ENCODE assay signal across 27 cellular contexts in the genomic region with DNA sequence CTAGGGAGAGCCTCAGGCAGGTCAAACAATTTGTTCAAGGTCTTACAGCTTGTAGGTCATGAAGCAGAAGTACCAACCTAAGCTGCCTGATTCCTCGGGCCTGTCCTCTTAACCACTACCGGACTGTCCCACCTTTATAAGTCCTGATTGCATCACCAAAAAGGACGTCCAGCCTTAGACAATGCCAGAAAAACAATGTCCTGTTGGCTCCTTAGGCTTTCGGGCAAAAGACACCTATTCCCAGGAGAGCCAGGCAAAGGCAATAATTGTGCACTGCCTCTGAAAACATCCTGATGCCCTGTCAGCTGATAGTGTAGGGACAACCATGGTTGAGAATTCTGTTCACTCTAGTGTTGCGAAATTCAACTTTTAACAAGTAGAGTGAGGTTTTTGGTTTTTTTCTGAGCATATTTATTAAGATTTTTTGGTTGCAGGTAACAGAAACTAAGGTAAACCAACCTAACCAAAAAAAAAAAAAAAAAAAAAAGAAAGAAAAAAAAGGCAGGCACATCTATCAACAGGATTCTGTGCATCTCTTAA. TPM values are rescaled to one million over a fixed set of nuclear protein-coding genes. Genes with fewer than 3 reads are reported as not detected.
DNase-seq lines count a peak whose midpoint lies in the region; ATAC-seq, FAIRE-seq and TF ChIP-seq lines count a peak whose summit lies in the region.
"Had no signal": no experiment of that assay in that cellular context is flagged by ENCODE, and none has a peak within 500 bp of the region (broad histone marks: within the 10 kb centered on the region; RNA-seq: fewer than 3 reads in every experiment).

No MANE protein-coding gene starts in this region.

- H3K36me3 ChIP-seq in HepG2 (replicated peaks in 1 of 2; ENCODE audit: control insufficient read depth in 1 of 2, insufficient read depth in 2 of 2, low read length in 2 of 2) (no peaks in the 10 kb centered on the region), right lobe of liver (no peaks in the 10 kb centered on the region), K562 (ENCODE audit: control insufficient read depth, insufficient read depth, low read length) (no peaks in the 10 kb centered on the region)
- H3K36me3 ChIP-seq: BE2C, BLaER1 had no signal

- no peak overlapping the region for H3K4me3 Mint-ChIP-seq in progenitor cell of endocrine pancreas (ENCODE audit: low read depth)
- H3K4me3 Mint-ChIP-seq: CD14-positive monocyte; CD4-positive, alpha-beta memory T cell; CD4-positive, CD25-positive, alpha-beta regulatory T cell; CD8-positive, alpha-beta memory T cell had no signal

- no peak overlapping the region for H3K4me3 ChIP-seq in HepG2 (replicated peaks in 1 of 3; ENCODE audit: insufficient read depth in 1 of 3, low read depth in 2 of 3, low read length in 3 of 3)
- no peak overlapping the region for H3K4me3 ChIP-seq in right lobe of liver
- H3K4me3 ChIP-seq in K562 = no peak overlapping the region
- H3K4me3 ChIP-seq: BLaER1, GM12878 had no signal

- CTCF ChIA-PET in HepG2 (lab: Yijun Ruan, JAX; ENCODE audit: low intra/inter-chr PET ratio, low total read pairs) (no interaction called here), K562 (lab: Yijun Ruan, JAX; ENCODE audit: low intra/inter-chr PET ratio) (no interaction called here)

- peaks cover 27% of the 10 kb centered on the region for H3K36me3 Mint-ChIP-seq in progenitor cell of endocrine pancreas (ENCODE audit: insufficient read depth)
- H3K36me3 Mint-ChIP-seq: CD14-positive monocyte had no signal

- no peaks in the 10 kb centered on the region for H3K27me3 Mint-ChIP-seq in progenitor cell of endocrine pancreas
- H3K27me3 Mint-ChIP-seq: CD4-positive, alpha-beta memory T cell; CD4-positive, CD25-positive, alpha-beta regulatory T cell; CD8-positive, alpha-beta memory T cell had no signal

- H3K4me1 ChIP-seq in HepG2 (ENCODE audit: insufficient read depth, low read length) = no peaks in the 10 kb centered on the region; the same call in 1 of the 2 replicates
- H3K4me1 ChIP-seq in right lobe of liver = peaks cover 0 to 7% (median 0%) of the 10 kb centered on the region in 4 donors
- no peaks in the 10 kb centered on the region for H3K4me1 ChIP-seq in K562 (replicated peaks in 1 of 2; ENCODE audit: control insufficient read depth in 2 of 2, insufficient read depth in 2 of 2, low read length in 2 of 2)
- H3K4me1 ChIP-seq: BE2C, BLaER1 had no signal

- no peaks in the 10 kb centered on the region for H3K9me1 ChIP-seq in K562 (ENCODE audit: control insufficient read depth, insufficient read depth, low read length)

- BruUV-seq in HepG2 (replicated peaks; lab: Mats Ljungman, UMichigan) = no TSS peak
- no TSS peak for BruUV-seq in K562 (replicated peaks; lab: Mats Ljungman, UMichigan)

- no peak overlapping the region for H2AFZ ChIP-seq in HepG2 (ENCODE audit: low read length)
- no peak overlapping the region for H2AFZ ChIP-seq in K562 (ENCODE audit: low read depth, low read length)

- in situ Hi-C loops in HepG2 (cut with HindIII; ENCODE audit: extremely low pct_ligation_motif_present, low pct_unique_long_range_greater_than_20kb) (no loop called here), K562 (cut with MboI) (no loop called here)

- H3K27me3 ChIP-seq in HepG2 (ENCODE audit: control insufficient read depth in 1 of 2, insufficient read depth in 2 of 2, low read length in 2 of 2) (no peaks in the 10 kb centered on the region; a peak in 1 of 5 replicates), right lobe of liver (no peaks in the 10 kb centered on the region), K562 (ENCODE audit: control insufficient read depth in 2 of 2, insufficient read depth in 2 of 2, low read length in 2 of 2) (peaks cover 7 to 23% of the 10 kb centered on the region in 2 experiments; a peak in 4 of 5 replicates)
- H3K27me3 ChIP-seq: BE2C, BLaER1 had no signal

- intact Hi-C loops in HepG2 (cut with micrococcal nuclease; ENCODE audit: unreplicated experiment) = no loop called here
- intact Hi-C loops in right lobe of liver (cut with DNase I) = no loop called here
- intact Hi-C loops in K562 (cut with micrococcal nuclease) = no loop called here

- TF ChIP-seq CTCF in HepG2 (CRISPR knock-in tag; IDR thresholded peaks at IDR 0.05) (no peak), right lobe of liver (IDR thresholded peaks at IDR 0.05) (no peak), K562 (IDR thresholded peaks at IDR 0.05 in 2 of 3, conservative IDR thresholded peaks at IDR 0.05 in 1 of 3; ENCODE audit: insufficient read depth in 2 of 3, low read depth in 1 of 3, low read length in 3 of 3) (no peak), progenitor cell of endocrine pancreas (IDR thresholded peaks at IDR 0.05; ENCODE audit: unreplicated experiment) (no peak)

- H3K4me2 ChIP-seq in HepG2 (ENCODE audit: low read depth, low read length) (no peak overlapping the region), K562 (ENCODE audit: insufficient read depth, low read length) (no peak overlapping the region)
- H3K4me2 ChIP-seq: BLaER1 had no signal

- POLR2A ChIA-PET in HepG2 (lab: Yijun Ruan, JAX) = no interaction called here
- POLR2A ChIA-PET in K562 (lab: Yijun Ruan, JAX) = interaction anchor here (1.0 kb wide), 2 partner anchors 12 to 44 kb away, joined by 3 to 4 read pairs; no protein-coding TSS in a partner anchor

- WGBS in HepG2 (ENCODE audit: low lambda C conversion rate) = 88% methylated on average over 5 of the region's 5 CpGs
- WGBS in right lobe of liver (ENCODE audit: insufficient coverage, low coverage, low lambda C conversion rate, missing lambda C conversion rate) = 91% methylated on average over 1 of the region's 5 CpGs
- WGBS in K562 (ENCODE audit: insufficient coverage, low coverage, missing lambda C conversion rate) = under 1% methylated on average over 5 of the region's 5 CpGs

- H3K9me3 ChIP-seq in HepG2 (ENCODE audit: low read length) (0 out of 2 replicates have a peak, but pooled peaks cover 9% of the 10 kb centered on the region), right lobe of liver (no peaks in the 10 kb centered on the region), K562 (replicated peaks; ENCODE audit: control insufficient read depth, insufficient read depth, low read depth, low read length) (0 out of 2 replicates have a peak, but pooled peaks cover 2% of the 10 kb centered on the region)
- H3K9me3 ChIP-seq: BE2C had no signal

- H3K27ac ChIP-seq in HepG2 (ENCODE audit: extremely low read length, insufficient read depth, low read length) = no peak overlapping the region
- H3K27ac ChIP-seq in right lobe of liver = no peak overlapping the region
- no peak overlapping the region for H3K27ac ChIP-seq in K562 (ENCODE audit: extremely low read depth, low read depth, low read length)
- H3K27ac ChIP-seq: BLaER1 had no signal

- TF ChIP-seq RAD21 in HepG2 (CRISPR knock-in tag; IDR thresholded peaks at IDR 0.05) = no peak
- TF ChIP-seq RAD21 in K562 (CRISPR knock-in tag; conservative IDR thresholded peaks at IDR 0.05 in 1 of 2, IDR thresholded peaks at IDR 0.05 in 1 of 2) = no peak

- H3K27ac Mint-ChIP-seq in progenitor cell of endocrine pancreas = peak overlapping the region; percentile 56
- H3K27ac Mint-ChIP-seq: CD14-positive monocyte; CD4-positive, alpha-beta memory T cell; CD4-positive, CD25-positive, alpha-beta regulatory T cell; CD8-positive, alpha-beta memory T cell had no signal

- TF ChIP-seq EP300 in HepG2 (IDR thresholded peaks at IDR 0.05; ENCODE audit: low read depth in 2 of 2, low read length in 2 of 2) (no peak), HepG2 (CRISPR knock-in tag; IDR thresholded peaks at IDR 0.05; ENCODE audit: borderline replicate concordance) (no peak), K562 (IDR thresholded peaks at IDR 0.05; ENCODE audit: low read length) (no peak)

- no peaks in the 10 kb centered on the region for H3K79me2 ChIP-seq in HepG2 (ENCODE audit: insufficient read depth, low read length)
- no peaks in the 10 kb centered on the region for H3K79me2 ChIP-seq in K562 (ENCODE audit: control insufficient read depth, insufficient read depth, low read length)

- ATAC-seq in HepG2 (no peak), right lobe of liver (no peak), K562 (no peak), GM21367 (IDR thresholded peaks at IDR 0.05; ENCODE audit: unreplicated experiment) (no peak)
- ATAC-seq: GM12878 had no signal

- H3K9ac ChIP-seq in HepG2 (ENCODE audit: insufficient read depth, low read depth, low read length) = no peak overlapping the region
- H3K9ac ChIP-seq in K562 (ENCODE audit: insufficient read depth in 1 of 2, low read depth in 2 of 2, low read length in 2 of 2) = no peak overlapping the region
- H3K9ac ChIP-seq: BLaER1 had no signal

- H3K4me1 Mint-ChIP-seq in progenitor cell of endocrine pancreas (ENCODE audit: low read depth) = peaks cover 23% of the 10 kb centered on the region
- H3K4me1 Mint-ChIP-seq: CD14-positive monocyte; CD4-positive, alpha-beta memory T cell; CD4-positive, CD25-positive, alpha-beta regulatory T cell; CD8-positive, alpha-beta memory T cell had no signal

- FAIRE-seq in HepG2 (lab: Jason Lieb, UNC) = no peak
- no peak for FAIRE-seq in K562 (lab: Jason Lieb, UNC)
- FAIRE-seq: A204.1, GM12878, GM12892, GM18507 had no signal

- DNase-seq in HepG2 (ENCODE audit: low spot score) = no peak
- no peak for DNase-seq in right lobe of liver
- no peak for DNase-seq in K562 (ENCODE audit: extremely low read depth in 1 of 4, low spot score in 3 of 4)
- DNase-seq in progenitor cell of endocrine pancreas (ENCODE audit: low spot score, unreplicated experiment) = no peak
- no peak for DNase-seq in activated CD4-positive, CD25-positive, alpha-beta regulatory T cell treated with anti-CD3 and anti-CD28 coated beads, Interleukin-2, amount 50 U/mL, for 72 hours
- DNase-seq: 8988T; ACHN; BE2C; C1 segment of cervical spinal cord; CD4-positive, alpha-beta memory T cell; CD4-positive, CD25-positive, alpha-beta regulatory T cell; CD8-positive, alpha-beta memory T cell; COR-L47; DMS 273 treated with DMSO at 0.1 percent for 48 hours; DMS153; DMS53; DMS79; DND-41; EL; GDM1 had no signal

- TF ChIP-seq POLR2A in HepG2 (IDR thresholded peaks at IDR 0.05; ENCODE audit: insufficient read depth in 1 of 2, low read depth in 2 of 2, low read length in 2 of 2) (no peak), right lobe of liver (IDR thresholded peaks at IDR 0.05) (no peak), K562 (conservative IDR thresholded peaks at IDR 0.05) (no peak)

- peaks cover 28% of the 10 kb centered on the region for H3K9me3 Mint-ChIP-seq in progenitor cell of endocrine pancreas (ENCODE audit: low read depth)

- H4K20me1 ChIP-seq in HepG2 (ENCODE audit: insufficient read depth, low read length) (no peaks in the 10 kb centered on the region), K562 (replicated peaks; ENCODE audit: control insufficient read depth, insufficient read depth, low read length) (no peaks in the 10 kb centered on the region)
- H4K20me1 ChIP-seq: BLaER1 had no signal

RNA-seq across cellular contexts. Expression of a gene that starts 40.5 kb away (rescaled TPM):
- total RNA-seq in HepG2 (2016; rRNA removed; fragmentation: Illumina TruSeq; extraction: Trizol) = 8.2 and 11.8 TPM in 2 replicates
- total RNA-seq in HepG2 (2016; cell fraction: cytosol; rRNA removed; fragmentation: Illumina TruSeq; extraction: Trizol; ENCODE audit: low read depth) = 12.8 and 13.7 TPM in 2 replicates
- 7.2 and 11.7 TPM in 2 replicates for total RNA-seq in HepG2 (2016; cell fraction: insoluble cytoplasmic fraction; rRNA removed; fragmentation: Illumina TruSeq; extraction: Trizol)
- total RNA-seq in HepG2 (2016; cell fraction: membrane; rRNA removed; fragmentation: Illumina TruSeq; extraction: Trizol) = 15.8 and 18.0 TPM in 2 replicates
- total RNA-seq in HepG2 (2016; cell fraction: nucleus; rRNA removed; fragmentation: Illumina TruSeq; extraction: Trizol) = 32.7 and 38.3 TPM in 2 replicates
- polyA plus RNA-seq in HepG2 (2011; rRNA removed) = 6.5 and 8.5 TPM in 2 replicates
- polyA plus RNA-seq in HepG2 (2011; cell fraction: cytosol; rRNA removed) = 5.2 and 5.9 TPM in 2 replicates
- 20.4 and 24.1 TPM in 2 replicates for polyA plus RNA-seq in HepG2 (2011; cell fraction: nucleus; rRNA removed)
- polyA plus RNA-seq in HepG2 (2012) = 7.1 and 8.1 TPM in 2 replicates
- polyA plus RNA-seq in HepG2 (2016; cell fraction: cytosol; fragmentation: Illumina TruSeq; extraction: Trizol; ENCODE audit: low read depth) = 10.9 and 11.4 TPM in 2 replicates
- polyA plus RNA-seq in HepG2 (2016; cell fraction: insoluble cytoplasmic fraction; fragmentation: Illumina TruSeq; extraction: Trizol; ENCODE audit: low read depth) = 7.0 and 7.8 TPM in 2 replicates
- 10.8 and 12.6 TPM in 2 replicates for polyA plus RNA-seq in HepG2 (2016; cell fraction: membrane; fragmentation: Illumina TruSeq; extraction: Trizol; ENCODE audit: low read depth)
- 26.2 and 34.5 TPM in 2 replicates for polyA plus RNA-seq in HepG2 (2016; cell fraction: nucleus; fragmentation: Illumina TruSeq; extraction: Trizol; ENCODE audit: insufficient read depth, low read depth)
- polyA minus RNA-seq in HepG2 (2011; rRNA and poly(A)+ RNA removed; ENCODE audit: low replicate concordance) = 2.5 and 8.1 TPM in 2 replicates
- polyA minus RNA-seq in HepG2 (2011; cell fraction: cytosol; rRNA and poly(A)+ RNA removed) = 3.3 and 4.7 TPM in 2 replicates
- polyA minus RNA-seq in HepG2 (2011; cell fraction: nucleus; rRNA and poly(A)+ RNA removed) = 54.2 and 68.8 TPM in 2 replicates
- total RNA-seq in right lobe of liver = 1 to 10 TPM; 3.6 to 8.6 (median 4.5) TPM
- 0.56 and 1.1 TPM in 2 replicates for total RNA-seq in K562 (2011; cell fraction: chromatin; rRNA removed; ENCODE audit: low replicate concordance)
- total RNA-seq in K562 (2011; cell fraction: nucleolus; rRNA removed) = 0.50 and 0.79 TPM in 2 replicates
- total RNA-seq in K562 (2011; cell fraction: nucleoplasm; rRNA removed) = 1.3 and 2.3 TPM in 2 replicates
- 0.09 and 0.37 TPM in 2 replicates for total RNA-seq in K562 (2014; rRNA removed)
- total RNA-seq in K562 (2014; rRNA removed; fragmentation: Illumina TruSeq; extraction: Trizol) = 0.26 and 0.36 TPM in 2 replicates
- total RNA-seq in K562 (2015; rRNA removed; fragmentation: Illumina TruSeq; extraction: Trizol) = 0.11 TPM in 1 of 2 replicates, not detected in the other
- 0.34 and 0.66 TPM in 2 replicates for total RNA-seq in K562 (2021)
- polyA plus RNA-seq in K562 (2011; rRNA removed) = 0.15 and 0.33 TPM in 2 replicates
- 0.09 and 0.18 TPM in 2 replicates for polyA plus RNA-seq in K562 (2011; cell fraction: cytosol; rRNA removed)
- polyA plus RNA-seq in K562 (2011; cell fraction: nucleus; rRNA removed) = 0.62 and 0.70 TPM in 2 replicates
- 0.28 and 0.44 TPM in 2 replicates for polyA plus RNA-seq in K562 (2012)
- polyA plus RNA-seq in K562 (2014; fragmentation: Illumina TruSeq; extraction: Trizol) = 0.10 and 0.18 TPM in 2 replicates
- under 1 TPM in 1 of 2 experiments, not detected in 1; 0.03 TPM for polyA plus RNA-seq in K562 (2014; fragmentation: Nextera tagmentation; extraction: Ambion mirVana)
- 0.19 and 0.30 TPM in 2 replicates for polyA plus RNA-seq in K562 (2014; rRNA removed)
- 0.36 TPM in 1 of 2 replicates, not detected in the other for polyA minus RNA-seq in K562 (2011; rRNA and poly(A)+ RNA removed)
- polyA minus RNA-seq in K562 (2011; cell fraction: cytosol; rRNA and poly(A)+ RNA removed) = not detected in 2 replicates
- 0.54 and 0.67 TPM in 2 replicates for polyA minus RNA-seq in K562 (2011; cell fraction: nucleus; rRNA and poly(A)+ RNA removed)
- total RNA-seq in progenitor cell of endocrine pancreas = 15.7 and 21.5 TPM in 2 replicates
